8 cellular contexts compared by ENCODE assay signal in genomic region chr18:26215247-26215970, GRCh38. TPM values are rescaled to one million over a fixed set of nuclear protein-coding genes. Genes with fewer than 3 reads are reported as not detected.
DNase-seq lines count a peak whose midpoint lies in the region; ATAC-seq and TF ChIP-seq lines count a peak whose summit lies in the region.

No MANE protein-coding gene starts in this region.

- no peaks in the 10 kb centered on the region for H3K4me1 ChIP-seq in endodermal cell (ENCODE audit: control insufficient read depth, insufficient read depth, low read length)

- no peaks in the 10 kb centered on the region for H3K27me3 ChIP-seq in endodermal cell (ENCODE audit: control insufficient read depth, insufficient read depth, low read length, poor library complexity, severe bottlenecking)

- H3K36me3 ChIP-seq in endodermal cell (ENCODE audit: control insufficient read depth, insufficient read depth, low read length) = no peaks in the 10 kb centered on the region

- peaks cover 11% of the 10 kb centered on the region for H3K4me1 Mint-ChIP-seq in T-helper 1 cell treated with Interleukin-12 subunit alpha and Interleukin-12 subunit beta and Interleukin-4 antibody, amounts not matched to agents 30 μg/mL and 1 μg/mL, for 36 hours (ENCODE audit: low read depth)
- H3K4me1 Mint-ChIP-seq in immature natural killer cell = peaks cover 12 to 17% of the 10 kb centered on the region in 2 donors
- H3K4me1 Mint-ChIP-seq in endodermal cell = no peaks in the 10 kb centered on the region

- H3K27ac ChIP-seq in endodermal cell (ENCODE audit: low read depth, low read length) = no peak overlapping the region

- H3K9me3 ChIP-seq in endodermal cell (ENCODE audit: control insufficient read depth, low read length) = no peaks in the 10 kb centered on the region

- H3K36me3 Mint-ChIP-seq in T-helper 1 cell treated with Interleukin-12 subunit alpha and Interleukin-12 subunit beta and Interleukin-4 antibody, amounts not matched to agents 30 μg/mL and 1 μg/mL, for 36 hours (ENCODE audit: low read depth) = no peaks in the 10 kb centered on the region
- H3K36me3 Mint-ChIP-seq in immature natural killer cell (no peaks in the 10 kb centered on the region), endodermal cell (ENCODE audit: low read depth) (no peaks in the 10 kb centered on the region)

- peak overlapping the region; percentile 84 for H3K27ac Mint-ChIP-seq in T-helper 1 cell treated with Interleukin-12 subunit alpha and Interleukin-12 subunit beta and Interleukin-4 antibody, amounts not matched to agents 30 μg/mL and 1 μg/mL, for 36 hours
- H3K27ac Mint-ChIP-seq in immature natural killer cell (peak overlapping the region; percentile 5 to 73 (median 53)), endodermal cell (no peak overlapping the region)

- peaks cover 6% of the 10 kb centered on the region for H3K27me3 Mint-ChIP-seq in T-helper 1 cell treated with Interleukin-12 subunit alpha and Interleukin-12 subunit beta and Interleukin-4 antibody, amounts not matched to agents 30 μg/mL and 1 μg/mL, for 36 hours (ENCODE audit: low read depth)
- peaks cover 1 to 4% (median 3%) of the 10 kb centered on the region in 3 donors for H3K27me3 Mint-ChIP-seq in immature natural killer cell (ENCODE audit: low read depth in 3 of 3)
- H3K27me3 Mint-ChIP-seq in endodermal cell (ENCODE audit: insufficient read depth) = no peaks in the 10 kb centered on the region

- TF ChIP-seq CTCF in endodermal cell (conservative IDR thresholded peaks at IDR 0.05) = no peak

- H3K9ac ChIP-seq in endodermal cell (ENCODE audit: extremely low read depth, low read length, poor library complexity, severe bottlenecking) = no peak overlapping the region

- 90 to 95% methylated on average over 6 to 7 of the region's 7 CpGs for WGBS in endodermal cell (ENCODE audit: insufficient coverage in 1 of 2, insufficient read length in 1 of 2), 2 experiments

- H3K4me3 Mint-ChIP-seq in T-helper 1 cell treated with Interleukin-12 subunit alpha and Interleukin-12 subunit beta and Interleukin-4 antibody, amounts not matched to agents 30 μg/mL and 1 μg/mL, for 36 hours = peak overlapping the region; percentile 81
- peak overlapping the region; percentile 54 to 86 (median 74) for H3K4me3 Mint-ChIP-seq in immature natural killer cell
- no peak overlapping the region for H3K4me3 Mint-ChIP-seq in endodermal cell

- peak; percentile 92 for ATAC-seq in GM19023 (IDR thresholded peaks at IDR 0.05; ENCODE audit: unreplicated experiment)
- peak; percentile 52 for ATAC-seq in HG02970 (IDR thresholded peaks at IDR 0.05; ENCODE audit: low FRiP score, unreplicated experiment)

- H3K9me3 Mint-ChIP-seq in T-helper 1 cell treated with Interleukin-12 subunit alpha and Interleukin-12 subunit beta and Interleukin-4 antibody, amounts not matched to agents 30 μg/mL and 1 μg/mL, for 36 hours = no peaks in the 10 kb centered on the region
- H3K9me3 Mint-ChIP-seq in immature natural killer cell (no peaks in the 10 kb centered on the region), endodermal cell (no peaks in the 10 kb centered on the region)

- DNase-seq in immature natural killer cell (peak in 1 of 3 donors; percentile 18), retina (no peak), dermis blood vessel endothelial cell (no peak), endodermal cell (no peak), mesenteric fat pad (ENCODE audit: low spot score) (no peak)

- H3K4me3 ChIP-seq in endodermal cell (ENCODE audit: low read length) = no peak overlapping the region

RNA-seq across cellular contexts. Expression of gene TAF4B, which starts 10.8 kb away (rescaled TPM):
- 1 to 10 TPM; 1.0 to 2.4 (median 1.1) TPM for polyA plus RNA-seq in immature natural killer cell
- total RNA-seq in dermis blood vessel endothelial cell = 2.6 and 3.9 TPM in 2 replicates
- 1 to 10 TPM; 6.9 to 7.7 TPM for total RNA-seq in endodermal cell
- 3.5 TPM for polyA plus RNA-seq in endodermal cell (2013, experiment 1 of 2)
- 3.2 TPM for polyA plus RNA-seq in endodermal cell (2013, experiment 2 of 2)
- 4.9 TPM for total RNA-seq in mesenteric fat pad
